Comparison of ENCODE assay signal across 8 cellular contexts in genomic region chr19:17830567-17831418, GRCh38. TPM values are rescaled to one million over a fixed set of nuclear protein-coding genes. Genes with fewer than 3 reads are reported as not detected.
DNase-seq lines count a peak whose midpoint lies in the region; ATAC-seq and TF ChIP-seq lines count a peak whose summit lies in the region.

No MANE protein-coding gene starts in this region.

- peaks cover 97% of the 10 kb centered on the region for H3K27me3 ChIP-seq in left ventricle myocardium inferior (ENCODE audit: low read depth)

- no peak overlapping the region for H3K4me3 Mint-ChIP-seq in activated naive CD8-positive, alpha-beta T cell treated with anti-CD3 and anti-CD28 coated beads for 36 hours

- DNase-seq in activated T-cell treated with anti-CD3 and anti-CD28 coated beads for 1 hour (ENCODE audit: low read depth): peak; percentile 34
- DNase-seq in activated T-cell treated with anti-CD3 and anti-CD28 coated beads for 4 hours: no peak
- peak; percentile 66 for DNase-seq in NCI-H748 treated with DMSO at 0.1 percent for 48 hours (lab: John Stamatoyannopoulos, UW)
- peak; percentile 68 for DNase-seq in activated naive CD8-positive, alpha-beta T cell treated with anti-CD3 and anti-CD28 coated beads for 36 hours
- DNase-seq in left ventricle myocardium inferior: no peak
- DNase-seq in posterior vena cava (ENCODE audit: low spot score): peak; percentile 87
- no peak for DNase-seq in MV-4-11 (lab: John Stamatoyannopoulos, UW)

- no peak for TF ChIP-seq CTCF in left ventricle myocardium inferior (IDR thresholded peaks at IDR 0.05; ENCODE audit: borderline replicate concordance)

- peaks cover 3% of the 10 kb centered on the region for H3K4me1 Mint-ChIP-seq in activated naive CD8-positive, alpha-beta T cell treated with anti-CD3 and anti-CD28 coated beads for 36 hours

- ATAC-seq in GM21723 (IDR thresholded peaks at IDR 0.05; ENCODE audit: unreplicated experiment): no peak

- no peaks in the 10 kb centered on the region for H3K9me3 ChIP-seq in left ventricle myocardium inferior (replicated peaks)

- H3K4me3 ChIP-seq in left ventricle myocardium inferior: peak overlapping the region; percentile 34

- no peak overlapping the region for H3K27ac ChIP-seq in left ventricle myocardium inferior (replicated peaks)

- no peaks in the 10 kb centered on the region for H3K36me3 ChIP-seq in left ventricle myocardium inferior

- intact Hi-C loops in left ventricle myocardium inferior (cut with micrococcal nuclease) (no loop called here), posterior vena cava (cut with DNase I) (no loop called here)

- H3K4me1 ChIP-seq in left ventricle myocardium inferior: no peaks in the 10 kb centered on the region

- H3K36me3 Mint-ChIP-seq in activated naive CD8-positive, alpha-beta T cell treated with anti-CD3 and anti-CD28 coated beads for 36 hours: peaks cover 59% of the 10 kb centered on the region

- peak overlapping the region; percentile 42 for H3K27ac Mint-ChIP-seq in activated naive CD8-positive, alpha-beta T cell treated with anti-CD3 and anti-CD28 coated beads for 36 hours

- peaks cover 3% of the 10 kb centered on the region for H3K9me3 Mint-ChIP-seq in activated naive CD8-positive, alpha-beta T cell treated with anti-CD3 and anti-CD28 coated beads for 36 hours

- no peaks in the 10 kb centered on the region for H3K27me3 Mint-ChIP-seq in activated naive CD8-positive, alpha-beta T cell treated with anti-CD3 and anti-CD28 coated beads for 36 hours

RNA-seq across cellular contexts. Expression of gene INSL3, which starts 9.5 kb away (rescaled TPM):
- total RNA-seq in activated naive CD8-positive, alpha-beta T cell treated with anti-CD3 and anti-CD28 coated beads for 36 hours: 1 to 10 TPM; 1.7 to 1.8 TPM
- total RNA-seq in left ventricle myocardium inferior (not detected), posterior vena cava (not detected)

RNA-seq across cellular contexts. Expression of gene JAK3, which starts 17.0 kb away (rescaled TPM):
- 10 to 100 TPM; 90.3 to 91.1 TPM for total RNA-seq in activated naive CD8-positive, alpha-beta T cell treated with anti-CD3 and anti-CD28 coated beads for 36 hours
- total RNA-seq in left ventricle myocardium inferior (1.7 TPM), posterior vena cava (1 to 10 TPM; 6.6 to 8.8 TPM)

RNA-seq across cellular contexts. Expression of gene RPL18A, which starts 28.9 kb away (rescaled TPM):
- 1,000 to 10,000 TPM; 3,144 to 3,196 TPM for total RNA-seq in activated naive CD8-positive, alpha-beta T cell treated with anti-CD3 and anti-CD28 coated beads for 36 hours
- total RNA-seq in left ventricle myocardium inferior: 767 TPM
- 1,000 to 10,000 TPM; 1,284 to 1,308 TPM for total RNA-seq in posterior vena cava

RNA-seq across cellular contexts. Expression of gene B3GNT3, which starts 35.9 kb away (rescaled TPM):
- total RNA-seq in activated naive CD8-positive, alpha-beta T cell treated with anti-CD3 and anti-CD28 coated beads for 36 hours: not detected
- not detected for total RNA-seq in left ventricle myocardium inferior
- under 1 TPM in 1 of 2 donors, not detected in 1; 0.28 TPM for total RNA-seq in posterior vena cava

RNA-seq across cellular contexts. Expression of gene SLC5A5, which starts 41.0 kb away (rescaled TPM):
- total RNA-seq in activated naive CD8-positive, alpha-beta T cell treated with anti-CD3 and anti-CD28 coated beads for 36 hours: 1 to 10 TPM; 1.5 to 1.7 TPM
- total RNA-seq in left ventricle myocardium inferior: not detected
- not detected for total RNA-seq in posterior vena cava

Comparison
In these comparisons a context has a peak if more than half of its experiments do, and no peak if none do; other contexts are left out.
1. DNase-seq: peak in activated T-cell treated with anti-CD3 and anti-CD28 coated beads for 1 hour (single experiment), NCI-H748 treated with DMSO at 0.1 percent for 48 hours (single experiment), activated naive CD8-positive, alpha-beta T cell treated with anti-CD3 and anti-CD28 coated beads for 36 hours (single experiment) and posterior vena cava (single experiment); none in activated T-cell treated with anti-CD3 and anti-CD28 coated beads for 4 hours (single experiment), left ventricle myocardium inferior (single experiment) and MV-4-11 (single experiment).
2. RNA of gene JAK3, which starts 17.0 kb away (total RNA-seq): 90.3 to 91.1 TPM in activated naive CD8-positive, alpha-beta T cell treated with anti-CD3 and anti-CD28 coated beads for 36 hours; 6.6 to 8.8 TPM in posterior vena cava and 1.7 TPM in left ventricle myocardium inferior (single experiment); every median in the first group is over 4 times any median in the second.